ENCODE assay signal across 8 cellular contexts in the genomic region with DNA sequence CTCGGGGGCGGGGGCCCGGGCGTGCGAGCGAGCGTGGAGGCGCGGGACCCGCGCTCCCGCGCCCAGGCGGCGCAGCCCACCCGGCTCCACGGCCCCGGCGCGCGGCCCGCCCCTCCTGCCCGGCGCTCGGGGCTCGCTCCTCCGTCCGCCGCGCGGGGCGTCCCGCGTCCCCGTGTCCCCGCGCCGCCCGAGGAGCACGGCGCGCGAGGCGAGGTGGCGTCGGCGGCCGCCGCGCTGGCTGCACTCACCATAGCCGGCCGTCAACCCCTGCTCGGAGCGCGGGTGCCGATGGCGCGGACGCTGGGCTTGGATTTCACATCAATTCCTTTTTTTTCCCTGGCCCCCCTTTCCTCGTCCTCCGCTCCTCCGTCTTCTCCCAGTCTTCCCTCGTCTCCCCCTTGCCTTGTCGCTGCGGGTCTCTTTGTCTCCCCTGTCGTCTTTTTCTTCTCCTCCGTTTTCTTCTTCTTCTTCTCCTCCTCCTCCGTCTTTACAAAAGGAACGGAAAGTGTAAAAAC. TPM values are rescaled to one million over a fixed set of nuclear protein-coding genes. Genes with fewer than 3 reads are reported as not detected.
A peak's percentile ranks its signal among the peaks of the same experiment; 100 is the strongest.
DNase-seq lines count a peak whose midpoint lies in the region; ATAC-seq and TF ChIP-seq lines count a peak whose summit lies in the region.

No MANE protein-coding gene starts in this region.

- H3K79me2 ChIP-seq in OCI-LY7 (ENCODE audit: insufficient read depth, low read depth, low read length), result 0 out of 2 replicates have a peak, but pooled peaks cover 9% of the 10 kb centered on the region

- H3K4me3 ChIP-seq in OCI-LY7 (ENCODE audit: low read depth, low read length, poor library complexity, severe bottlenecking) (peak overlapping the region; percentile 62), duodenal mucosa (ENCODE audit: low read depth in 1 of 2, low read length in 2 of 2) (peak overlapping the region; percentile 75 to 80), muscle layer of duodenum (ENCODE audit: low read depth in 1 of 2, low read length in 2 of 2) (peak overlapping the region; percentile 71 to 82)

- H3K9me3 ChIP-seq in OCI-LY7 (ENCODE audit: low read length) (no peaks in the 10 kb centered on the region), duodenal mucosa (ENCODE audit: control insufficient read depth in 1 of 2, low read length in 2 of 2) (no peaks in the 10 kb centered on the region), muscle layer of duodenum (ENCODE audit: control insufficient read depth in 1 of 2, low read length in 2 of 2) (no peaks in the 10 kb centered on the region)

- H2AFZ ChIP-seq in OCI-LY7 (ENCODE audit: low read length), result no peak overlapping the region

- 0 out of 2 replicates have a peak, but pooled peaks cover 6% of the 10 kb centered on the region for H4K20me1 ChIP-seq in OCI-LY7 (ENCODE audit: insufficient read depth, low read length)

- no peak for ATAC-seq in GM21825 (IDR thresholded peaks at IDR 0.05; ENCODE audit: unreplicated experiment)

- H3K9ac ChIP-seq in duodenal mucosa (ENCODE audit: low read depth in 1 of 2, low read length in 2 of 2), result peak overlapping the region; percentile 45 to 69

- H3K27me3 ChIP-seq in duodenal mucosa (ENCODE audit: control insufficient read depth in 1 of 2, insufficient read depth in 2 of 2, low read length in 2 of 2) (peaks cover 0 to 25% of the 10 kb centered on the region in 2 donors), muscle layer of duodenum (ENCODE audit: low read depth, low read length) (no peaks in the 10 kb centered on the region)

- no peaks in the 10 kb centered on the region for H3K9me2 ChIP-seq in OCI-LY7 (ENCODE audit: insufficient read depth, low read length)

- peak; percentile 43 for DNase-seq in Daoy (ENCODE audit: low read depth)
- no peak for DNase-seq in OCI-LY7 (ENCODE audit: low spot score)
- no peak for DNase-seq in NCI-H446 (lab: John Stamatoyannopoulos, UW)
- no peak for DNase-seq in OCI-M2 (lab: John Stamatoyannopoulos, UW; ENCODE audit: unreplicated experiment)
- DNase-seq in DMS79 (lab: John Stamatoyannopoulos, UW), result no peak

- H3K4me1 ChIP-seq in OCI-LY7 (ENCODE audit: insufficient read depth, low read length, poor library complexity, severe bottlenecking) (peaks cover 11% of the 10 kb centered on the region), duodenal mucosa (ENCODE audit: control insufficient read depth in 1 of 2, insufficient read depth in 2 of 2, low read length in 2 of 2) (peaks cover 14 to 16% of the 10 kb centered on the region in 2 donors), muscle layer of duodenum (ENCODE audit: control insufficient read depth in 1 of 2, insufficient read depth in 2 of 2, low read length in 2 of 2) (peaks cover 0 to 26% of the 10 kb centered on the region in 2 donors)

- no peak for TF ChIP-seq CTCF in OCI-LY7 (conservative IDR thresholded peaks at IDR 0.05; ENCODE audit: low read length)

- CTCF ChIA-PET in OCI-LY7 (lab: Charles Lee; ENCODE audit: unreplicated experiment), result no interaction called here

- POLR2A ChIA-PET in OCI-LY7 (lab: Charles Lee), result no interaction called here

- H3K36me3 ChIP-seq in OCI-LY7 (ENCODE audit: insufficient read depth, low read length) (no peaks in the 10 kb centered on the region), duodenal mucosa (ENCODE audit: control insufficient read depth in 1 of 2, insufficient read depth in 2 of 2, low read length in 2 of 2) (no peaks in the 10 kb centered on the region), muscle layer of duodenum (ENCODE audit: control insufficient read depth in 1 of 2, insufficient read depth in 2 of 2, low read length in 2 of 2) (no peaks in the 10 kb centered on the region)

- intact Hi-C loops in OCI-LY7 (cut with micrococcal nuclease; ENCODE audit: unreplicated experiment), result no loop called here

- no TSS peak for BruUV-seq in OCI-LY7 (replicated peaks; lab: Mats Ljungman, UMichigan)

- H3K27ac ChIP-seq in OCI-LY7 (ENCODE audit: low read depth, low read length, poor library complexity, severe bottlenecking), result no peak overlapping the region
- H3K27ac ChIP-seq in duodenal mucosa (ENCODE audit: low read depth, low read length), result no peak overlapping the region
- H3K27ac ChIP-seq in muscle layer of duodenum (ENCODE audit: low read length), result no peak overlapping the region

- peak overlapping the region; percentile 63 for H3K4me2 ChIP-seq in OCI-LY7 (ENCODE audit: low read length)

RNA-seq across cellular contexts. Expression of gene PTCH1, which starts 0.5 kb away (rescaled TPM):
- total RNA-seq in Daoy (2014; rRNA removed; shearing (Covaris generic)), result 4.3 and 6.8 TPM in 2 replicates
- 13.1 and 16.5 TPM in 2 replicates for total RNA-seq in OCI-LY7 (2014; rRNA removed; shearing (Covaris generic))
- 36.1 and 49.9 TPM in 2 replicates for total RNA-seq in OCI-LY7 (2022)
